21 cellular contexts compared by ENCODE assay signal in the genomic region with DNA sequence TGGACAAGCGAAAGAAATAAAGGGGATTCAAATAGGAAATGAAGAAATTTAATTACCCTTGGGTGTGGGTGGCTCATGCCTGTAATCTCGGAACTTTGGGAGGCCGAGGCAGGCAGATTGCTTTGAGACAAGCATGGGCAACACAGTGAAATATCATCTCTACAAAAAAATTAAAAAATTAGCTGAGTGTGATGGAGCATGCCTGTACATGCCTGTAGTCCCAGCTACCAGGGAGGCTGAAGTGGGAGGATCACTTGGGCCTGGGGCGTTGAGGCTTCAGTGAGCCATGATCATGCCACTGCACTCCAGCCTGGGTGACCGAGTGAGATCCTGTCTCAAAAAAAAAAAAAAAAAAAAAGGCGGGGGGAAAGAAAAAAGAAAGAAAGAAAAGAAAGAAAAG.
"Had no signal": no experiment of that assay in that cellular context is flagged by ENCODE, and none has a peak within 500 bp of the region (broad histone marks: within the 10 kb centered on the region; RNA-seq: fewer than 3 reads in every experiment).

No MANE protein-coding gene starts in this region.

- DNase-seq: effector memory CD8-positive, alpha-beta T cell; heart left ventricle; hypothalamus; mucosa of descending colon; naive thymus-derived CD8-positive, alpha-beta T cell; posterior cingulate gyrus; sigmoid colon; stimulated activated CD4-positive, alpha-beta T cell treated with anti-CD3 and anti-CD28 coated beads, Interleukin-2, amount 100 ng/mL, for 24 hours; stimulated activated CD4-positive, alpha-beta T cell treated with anti-CD3 and anti-CD28 coated beads, Interleukin-4, amount 100 ng/mL, for 4 hours; stimulated activated naive CD4-positive, alpha-beta T cell; stomach; substantia nigra; transverse colon had no signal

- ATAC-seq: effector memory CD8-positive, alpha-beta T cell; heart left ventricle; left lobe of liver; mucosa of descending colon; naive thymus-derived CD8-positive, alpha-beta T cell had no signal

- H3K9me3 Mint-ChIP-seq: dendritic cell treated with granulocyte-macrophage colony-stimulating factor and Interleukin-4, amounts not matched to agents 40 ng/mL and 50 ng/mL, for 4 days; effector memory CD8-positive, alpha-beta T cell; naive thymus-derived CD8-positive, alpha-beta T cell had no signal

- H3K9me3 ChIP-seq: heart left ventricle, mucosa of descending colon, neutrophil, right atrium auricular region, sigmoid colon, stomach, thoracic aorta, transverse colon had no signal

- FAIRE-seq: colon, islet of Langerhans had no signal

- H3K4me3 ChIP-seq: heart left ventricle, mucosa of descending colon, right atrium auricular region, sigmoid colon, skin epidermis, stomach, thoracic aorta, transverse colon had no signal

- H3K27me3 ChIP-seq: heart left ventricle, right atrium auricular region, sigmoid colon, stomach, transverse colon had no signal

- H3K27ac ChIP-seq: heart left ventricle, neutrophil, right atrium auricular region, sigmoid colon, skin epidermis, stomach, thoracic aorta, transverse colon had no signal

- H3K27ac Mint-ChIP-seq: dendritic cell treated with granulocyte-macrophage colony-stimulating factor and Interleukin-4, amounts not matched to agents 40 ng/mL and 50 ng/mL, for 4 days; effector memory CD8-positive, alpha-beta T cell; naive thymus-derived CD8-positive, alpha-beta T cell had no signal

- H3K36me3 ChIP-seq: heart left ventricle, neutrophil, right atrium auricular region, sigmoid colon, stomach, thoracic aorta, transverse colon had no signal

- H3K4me3 Mint-ChIP-seq: dendritic cell treated with granulocyte-macrophage colony-stimulating factor and Interleukin-4, amounts not matched to agents 40 ng/mL and 50 ng/mL, for 4 days; effector memory CD8-positive, alpha-beta T cell; naive thymus-derived CD8-positive, alpha-beta T cell had no signal

- H3K36me3 Mint-ChIP-seq: naive thymus-derived CD8-positive, alpha-beta T cell had no signal
